ENCODE assay signal across 8 cellular contexts in genomic region chr3:101779047-101779807, GRCh38. TPM values are rescaled to one million over a fixed set of nuclear protein-coding genes. Genes with fewer than 3 reads are reported as not detected.
A peak's percentile ranks its signal among the peaks of the same experiment; 100 is the strongest.
DNase-seq lines count a peak whose midpoint lies in the region; TF ChIP-seq lines count a peak whose summit lies in the region.

Gene NXPE3 (plus strand): TSS chr3:101779211. CDS start chr3:101785597, 6,386 bp downstream.

- H3K9me3 Mint-ChIP-seq in activated T-helper 2 cell treated with anti-CD3 and anti-CD28 coated beads, Interferon-gamma antibody, Interleukin-2, Interleukin-4, amounts not matched to agents 10 μg/mL and 5 μg/mL and 100 μg/mL, durations not matched to agents 14 hours and 24 hours and 36 hours, result no peaks in the 10 kb centered on the region
- no peaks in the 10 kb centered on the region for H3K9me3 Mint-ChIP-seq in nephron
- H3K9me3 Mint-ChIP-seq in stimulated activated naive CD8-positive, alpha-beta T cell treated with anti-CD3 and anti-CD28 coated beads, Interleukin-15, Interleukin-2, amounts not matched to agents 100 ng/mL and 50 ng/mL, for 24 hours, result no peaks in the 10 kb centered on the region

- peaks cover 12% of the 10 kb centered on the region for H3K36me3 Mint-ChIP-seq in activated T-helper 2 cell treated with anti-CD3 and anti-CD28 coated beads, Interferon-gamma antibody, Interleukin-2, Interleukin-4, amounts not matched to agents 10 μg/mL and 5 μg/mL and 100 μg/mL, durations not matched to agents 14 hours and 24 hours and 36 hours (ENCODE audit: low read depth)
- peaks cover 10% of the 10 kb centered on the region for H3K36me3 Mint-ChIP-seq in nephron (ENCODE audit: low read depth)
- H3K36me3 Mint-ChIP-seq in stimulated activated naive CD8-positive, alpha-beta T cell treated with anti-CD3 and anti-CD28 coated beads, Interleukin-15, Interleukin-2, amounts not matched to agents 100 ng/mL and 50 ng/mL, for 24 hours (ENCODE audit: low read depth), result peaks cover 15% of the 10 kb centered on the region

- H3K4me3 Mint-ChIP-seq in activated T-helper 2 cell treated with anti-CD3 and anti-CD28 coated beads, Interferon-gamma antibody, Interleukin-2, Interleukin-4, amounts not matched to agents 10 μg/mL and 5 μg/mL and 100 μg/mL, durations not matched to agents 14 hours and 24 hours and 36 hours (ENCODE audit: low read depth), result peak within 1 kb of the TSS; percentile 95
- peak within 1 kb of the TSS; percentile 88 to 99 (median 93) for H3K4me3 Mint-ChIP-seq in nephron
- peak within 1 kb of the TSS; percentile 93 for H3K4me3 Mint-ChIP-seq in stimulated activated naive CD8-positive, alpha-beta T cell treated with anti-CD3 and anti-CD28 coated beads, Interleukin-15, Interleukin-2, amounts not matched to agents 100 ng/mL and 50 ng/mL, for 24 hours

- peak within 1 kb of the TSS; percentile 89 for H3K27ac Mint-ChIP-seq in activated T-helper 2 cell treated with anti-CD3 and anti-CD28 coated beads, Interferon-gamma antibody, Interleukin-2, Interleukin-4, amounts not matched to agents 10 μg/mL and 5 μg/mL and 100 μg/mL, durations not matched to agents 14 hours and 24 hours and 36 hours
- H3K27ac Mint-ChIP-seq in nephron, result peak within 1 kb of the TSS; percentile 75 to 86 (median 83)
- peak within 1 kb of the TSS; percentile 94 for H3K27ac Mint-ChIP-seq in stimulated activated naive CD8-positive, alpha-beta T cell treated with anti-CD3 and anti-CD28 coated beads, Interleukin-15, Interleukin-2, amounts not matched to agents 100 ng/mL and 50 ng/mL, for 24 hours

- intact Hi-C loops in activated T-helper 2 cell treated with anti-CD3 and anti-CD28 coated beads, Interferon-gamma antibody, Interleukin-2, Interleukin-4, amounts not matched to agents 10 μg/mL and 5 μg/mL and 100 μg/mL, durations not matched to agents 14 hours and 24 hours and 36 hours (cut with micrococcal nuclease), result loop anchor here (1.0 to 2.0 kb wide), 2 partner anchors 55 to 92 kb away; partner anchors contain the start of genes CEP97 and RPL24

- no peaks in the 10 kb centered on the region for H3K27me3 Mint-ChIP-seq in activated T-helper 2 cell treated with anti-CD3 and anti-CD28 coated beads, Interferon-gamma antibody, Interleukin-2, Interleukin-4, amounts not matched to agents 10 μg/mL and 5 μg/mL and 100 μg/mL, durations not matched to agents 14 hours and 24 hours and 36 hours (ENCODE audit: low read depth)
- peaks cover 3% of the 10 kb centered on the region for H3K27me3 Mint-ChIP-seq in nephron (ENCODE audit: low read depth)
- no peaks in the 10 kb centered on the region for H3K27me3 Mint-ChIP-seq in stimulated activated naive CD8-positive, alpha-beta T cell treated with anti-CD3 and anti-CD28 coated beads, Interleukin-15, Interleukin-2, amounts not matched to agents 100 ng/mL and 50 ng/mL, for 24 hours

- H3K4me1 Mint-ChIP-seq in activated T-helper 2 cell treated with anti-CD3 and anti-CD28 coated beads, Interferon-gamma antibody, Interleukin-2, Interleukin-4, amounts not matched to agents 10 μg/mL and 5 μg/mL and 100 μg/mL, durations not matched to agents 14 hours and 24 hours and 36 hours (ENCODE audit: low read depth), result peaks cover 40% of the 10 kb centered on the region
- peaks cover 26% of the 10 kb centered on the region for H3K4me1 Mint-ChIP-seq in nephron
- H3K4me1 Mint-ChIP-seq in stimulated activated naive CD8-positive, alpha-beta T cell treated with anti-CD3 and anti-CD28 coated beads, Interleukin-15, Interleukin-2, amounts not matched to agents 100 ng/mL and 50 ng/mL, for 24 hours (ENCODE audit: low read depth), result peaks cover 46% of the 10 kb centered on the region

- peak within 1 kb of the TSS; percentile 75 for H3K4me3 ChIP-seq in fibroblast of pulmonary artery (replicated peaks; ENCODE audit: low read depth, low read length)

- DNase-seq in EH (ENCODE audit: low read depth), result peak; percentile 83
- peak; percentile 71 for DNase-seq in GOT3 (lab: John Stamatoyannopoulos, UW)
- peak; percentile 82 for DNase-seq in LHCN-M2 (ENCODE audit: low read depth)
- peak; percentile 82 for DNase-seq in RPMI7951 (ENCODE audit: low read depth)
- peak; percentile 90 for DNase-seq in activated T-helper 2 cell treated with anti-CD3 and anti-CD28 coated beads, Interferon-gamma antibody, Interleukin-2, Interleukin-4, amounts not matched to agents 10 μg/mL and 5 μg/mL and 100 μg/mL, durations not matched to agents 14 hours and 24 hours and 36 hours (ENCODE audit: low spot score)
- DNase-seq in fibroblast of pulmonary artery (ENCODE audit: low read depth), result peak; percentile 74

- TF ChIP-seq CTCF in fibroblast of pulmonary artery (IDR thresholded peaks at IDR 0.05; ENCODE audit: low read length, missing control alignments) (no peak), nephron (IDR thresholded peaks at IDR 0.05; ENCODE audit: unreplicated experiment in 3 of 3) (no peak)

RNA-seq across cellular contexts. Expression of gene NXPE3, which starts in this region (rescaled TPM):
- 22.4 and 26.5 TPM in 2 replicates for total RNA-seq in LHCN-M2 (2014; rRNA removed)
- polyA plus RNA-seq in LHCN-M2 (2012), result 22.2 TPM
- 17.1 and 18.7 TPM in 2 replicates for total RNA-seq in RPMI7951 (2014; rRNA removed; shearing (Covaris generic))
- total RNA-seq in activated T-helper 2 cell treated with anti-CD3 and anti-CD28 coated beads, Interferon-gamma antibody, Interleukin-2, Interleukin-4, amounts not matched to agents 10 μg/mL and 5 μg/mL and 100 μg/mL, durations not matched to agents 14 hours and 24 hours and 36 hours, result 18.1 and 21.2 TPM in 2 replicates

Comparison
In these comparisons a context has a peak if more than half of its experiments do, and no peak if none do; other contexts are left out.
1. Peak in every context shown above with its lines: DNase-seq and H3K4me3 ChIP-seq.